Comparison of ENCODE assay signal across 8 cellular contexts in the genomic region with DNA sequence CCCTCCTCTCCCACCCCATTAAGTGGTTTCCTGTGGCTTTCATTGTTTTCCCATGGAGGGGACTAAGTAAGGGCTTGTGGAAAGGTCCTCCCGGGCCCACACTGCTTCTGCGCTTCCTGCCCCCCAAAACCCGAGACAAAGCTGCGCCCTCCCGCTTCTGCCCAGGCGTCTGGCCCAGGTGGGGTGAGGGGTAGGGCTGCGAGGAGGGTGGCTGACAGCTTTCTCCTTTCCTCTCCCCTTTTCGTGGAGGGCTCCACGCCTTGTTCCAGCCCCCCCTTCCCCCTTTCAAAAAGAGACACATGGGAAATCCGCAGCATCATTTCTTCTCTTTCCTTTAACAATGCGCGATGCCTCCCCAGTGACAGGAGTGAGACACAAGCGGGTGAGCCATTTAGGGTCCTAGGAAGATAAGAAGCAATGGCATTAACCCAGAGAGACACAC. TPM values are rescaled to one million over a fixed set of nuclear protein-coding genes. Genes with fewer than 3 reads are reported as not detected.
DNase-seq lines count a peak whose midpoint lies in the region; ATAC-seq and TF ChIP-seq lines count a peak whose summit lies in the region.

No MANE protein-coding gene starts in this region.

- ATAC-seq in GM18868 (IDR thresholded peaks at IDR 0.05; ENCODE audit: unreplicated experiment): peak; percentile 18
- peak; percentile 19 for ATAC-seq in HG03135 (IDR thresholded peaks at IDR 0.05; ENCODE audit: unreplicated experiment)
- peak; percentile 33 to 56 (median 39) for ATAC-seq in right lobe of liver
- no peak for ATAC-seq in HG03378 (IDR thresholded peaks at IDR 0.05; ENCODE audit: unreplicated experiment)

- H3K9me3 ChIP-seq in right lobe of liver: no peaks in the 10 kb centered on the region

- no peaks in the 10 kb centered on the region for H3K36me3 Mint-ChIP-seq in T-helper 1 cell treated with Interleukin-12 subunit alpha and Interleukin-12 subunit beta and Interleukin-4 antibody, amounts not matched to agents 30 μg/mL and 1 μg/mL, for 36 hours (ENCODE audit: low read depth)
- H3K36me3 Mint-ChIP-seq in chondrocyte (ENCODE audit: low read depth): no peaks in the 10 kb centered on the region

- H3K4me3 ChIP-seq in AG09309 (ENCODE audit: control insufficient read depth, low read depth, low read length): peak overlapping the region; percentile 91
- H3K4me3 ChIP-seq in right lobe of liver: peak overlapping the region; percentile 73 to 85 (median 79)

- H3K4me1 Mint-ChIP-seq in T-helper 1 cell treated with Interleukin-12 subunit alpha and Interleukin-12 subunit beta and Interleukin-4 antibody, amounts not matched to agents 30 μg/mL and 1 μg/mL, for 36 hours (ENCODE audit: low read depth): peaks cover 47% of the 10 kb centered on the region
- peaks cover 50% of the 10 kb centered on the region for H3K4me1 Mint-ChIP-seq in chondrocyte (ENCODE audit: low read depth)

- H3K36me3 ChIP-seq in right lobe of liver: no peaks in the 10 kb centered on the region

- TF ChIP-seq CTCF in AG09309 (IDR thresholded peaks at IDR 0.05; ENCODE audit: control insufficient read depth, insufficient read depth, low read depth, low read length, missing control alignments) (no peak), chondrocyte (IDR thresholded peaks at IDR 0.05) (no peak), right lobe of liver (IDR thresholded peaks at IDR 0.05) (no peak)

- WGBS in right lobe of liver (ENCODE audit: insufficient coverage, low coverage, low lambda C conversion rate, missing lambda C conversion rate): 0% methylated on average over 13 of the region's 13 CpGs

- TF ChIP-seq POLR2A in right lobe of liver (IDR thresholded peaks at IDR 0.05): no peak

- H3K27me3 ChIP-seq in right lobe of liver: no peaks in the 10 kb centered on the region

- DNase-seq in AG09309 (ENCODE audit: low read depth): no peak
- DNase-seq in chondrocyte (ENCODE audit: low spot score): no peak
- DNase-seq in right lobe of liver: peak; percentile 53 to 63 (median 60)
- DNase-seq in stimulated activated CD8-positive, alpha-beta memory T cell treated with anti-CD3 and anti-CD28 coated beads, Interleukin-15, amount 100 ng/mL, for 24 hours (ENCODE audit: low read depth): peak; percentile 6

- intact Hi-C loops in right lobe of liver (cut with DNase I): loop anchor here in 1 of 2 donors (10.0 kb wide), 2 partner anchors 129 to 209 kb away; no protein-coding TSS in a partner anchor

- H3K4me3 Mint-ChIP-seq in T-helper 1 cell treated with Interleukin-12 subunit alpha and Interleukin-12 subunit beta and Interleukin-4 antibody, amounts not matched to agents 30 μg/mL and 1 μg/mL, for 36 hours: peak overlapping the region; percentile 98
- peak overlapping the region; percentile 90 for H3K4me3 Mint-ChIP-seq in chondrocyte (ENCODE audit: unreplicated experiment)

- H3K4me1 ChIP-seq in right lobe of liver: peaks cover 0 to 45% (median 15%) of the 10 kb centered on the region in 4 donors

- H3K27ac Mint-ChIP-seq in T-helper 1 cell treated with Interleukin-12 subunit alpha and Interleukin-12 subunit beta and Interleukin-4 antibody, amounts not matched to agents 30 μg/mL and 1 μg/mL, for 36 hours: peak overlapping the region; percentile 93
- peak overlapping the region; percentile 92 for H3K27ac Mint-ChIP-seq in chondrocyte (ENCODE audit: unreplicated experiment)

- peaks cover 3% of the 10 kb centered on the region for H3K9me3 Mint-ChIP-seq in T-helper 1 cell treated with Interleukin-12 subunit alpha and Interleukin-12 subunit beta and Interleukin-4 antibody, amounts not matched to agents 30 μg/mL and 1 μg/mL, for 36 hours
- H3K9me3 Mint-ChIP-seq in chondrocyte (ENCODE audit: low read depth): no peaks in the 10 kb centered on the region

- H3K27me3 Mint-ChIP-seq in T-helper 1 cell treated with Interleukin-12 subunit alpha and Interleukin-12 subunit beta and Interleukin-4 antibody, amounts not matched to agents 30 μg/mL and 1 μg/mL, for 36 hours (ENCODE audit: low read depth): no peaks in the 10 kb centered on the region
- no peaks in the 10 kb centered on the region for H3K27me3 Mint-ChIP-seq in chondrocyte (ENCODE audit: low read depth)

- H3K27ac ChIP-seq in right lobe of liver: peak overlapping the region; percentile 91 to 95 (median 95)

RNA-seq across cellular contexts. Expression of gene DIP2B, which starts 0.6 kb away (rescaled TPM):
- total RNA-seq in chondrocyte: 25.4 to 36.3 TPM (median 25.8 TPM) in 3 replicates
- total RNA-seq in right lobe of liver: 10 to 100 TPM; 11.1 to 24.0 (median 14.8) TPM

Comparison
In these comparisons a context has a peak if more than half of its experiments do, and no peak if none do; other contexts are left out.
1. DNase-seq: peak in right lobe of liver (3 of 3) and stimulated activated CD8-positive, alpha-beta memory T cell treated with anti-CD3 and anti-CD28 coated beads, Interleukin-15, amount 100 ng/mL, for 24 hours (single experiment); none in AG09309 (single experiment) and chondrocyte (single experiment).